Comparison of ENCODE assay signal across 18 cellular contexts in the genomic region with DNA sequence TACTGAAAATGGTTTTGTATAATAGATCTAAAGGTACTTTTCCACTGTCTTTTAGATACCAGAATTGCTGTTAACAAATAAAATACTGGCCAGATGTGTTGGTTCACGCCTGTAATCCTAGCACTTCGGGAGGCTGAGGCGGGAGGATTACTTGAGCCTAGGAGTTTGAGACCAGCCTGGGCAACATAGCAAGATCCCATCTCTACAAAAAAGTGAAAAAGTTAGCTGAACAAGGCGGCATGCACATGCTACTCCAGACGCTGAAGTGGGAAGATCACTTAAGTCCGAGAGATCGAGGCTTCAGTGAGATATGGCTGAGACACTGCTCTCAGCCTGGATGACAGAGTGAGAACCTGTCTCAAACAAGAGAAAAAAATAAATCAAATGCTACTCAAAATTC. TPM values are rescaled to one million over a fixed set of nuclear protein-coding genes. Genes with fewer than 3 reads are reported as not detected.
DNase-seq lines count a peak whose midpoint lies in the region; ATAC-seq and TF ChIP-seq lines count a peak whose summit lies in the region.
"Had no signal": no experiment of that assay in that cellular context is flagged by ENCODE, and none has a peak within 500 bp of the region (broad histone marks: within the 10 kb centered on the region; RNA-seq: fewer than 3 reads in every experiment).

No MANE protein-coding gene starts in this region.

- POLR2A ChIA-PET in CD8-positive, alpha-beta T cell (lab: Charles Lee): no interaction called here

- no peak for TF ChIP-seq EP300 in suprapubic skin (IDR thresholded peaks at IDR 0.05)

- peak overlapping the region in 1 of 2 donors; percentile 28 for H3K4me3 Mint-ChIP-seq in CD14-positive monocyte
- no peak overlapping the region for H3K4me3 Mint-ChIP-seq in CD8-positive, alpha-beta T cell

- intact Hi-C loops in CD14-positive monocyte (cut with micrococcal nuclease) (loop anchor here (5.0 to 10.0 kb wide), 3 partner anchors 60 to 538 kb away; a partner anchor contains a TSS), lower lobe of right lung (cut with DNase I) (no loop called here)
- intact Hi-C loops in CD8-positive, alpha-beta T cell (cut with DNase I, micrococcal nuclease): no loop called here

- peaks cover 26 to 29% of the 10 kb centered on the region in 2 donors for H3K36me3 Mint-ChIP-seq in CD14-positive monocyte
- H3K36me3 Mint-ChIP-seq in CD8-positive, alpha-beta T cell: no peaks in the 10 kb centered on the region

- H3K4me1 Mint-ChIP-seq in CD14-positive monocyte: peaks cover 71% of the 10 kb centered on the region
- H3K4me1 Mint-ChIP-seq in CD8-positive, alpha-beta T cell (ENCODE audit: low read depth): no peaks in the 10 kb centered on the region

- H3K9me3 ChIP-seq in lower lobe of right lung (no peaks in the 10 kb centered on the region), suprapubic skin (no peaks in the 10 kb centered on the region)
- H3K9me3 ChIP-seq in CD8-positive, alpha-beta T cell (ENCODE audit: low read length): no peaks in the 10 kb centered on the region
- H3K9me3 ChIP-seq: SJSA1 had no signal

- TF ChIP-seq CTCF in CD14-positive monocyte (IDR thresholded peaks at IDR 0.05): no peak
- TF ChIP-seq CTCF in coronary artery (IDR thresholded peaks at IDR 0.05): no peak
- TF ChIP-seq CTCF in lower lobe of right lung (IDR thresholded peaks at IDR 0.05): no peak
- TF ChIP-seq CTCF in suprapubic skin (IDR thresholded peaks at IDR 0.05): no peak
- no peak for TF ChIP-seq CTCF in CD8-positive, alpha-beta T cell (IDR thresholded peaks at IDR 0.05)

- H3K27me3 Mint-ChIP-seq in CD14-positive monocyte (ENCODE audit: low read depth in 3 of 3): peaks cover 0 to 2% (median 1%) of the 10 kb centered on the region in 3 donors
- H3K27me3 Mint-ChIP-seq in CD8-positive, alpha-beta T cell (ENCODE audit: low read depth): no peaks in the 10 kb centered on the region

- peak overlapping the region; percentile 31 to 95 (median 84) for H3K27ac Mint-ChIP-seq in CD14-positive monocyte
- no peak overlapping the region for H3K27ac Mint-ChIP-seq in CD8-positive, alpha-beta T cell

- H3K36me3 ChIP-seq in lower lobe of right lung (peaks cover 9% of the 10 kb centered on the region), suprapubic skin (no peaks in the 10 kb centered on the region)
- no peaks in the 10 kb centered on the region for H3K36me3 ChIP-seq in CD8-positive, alpha-beta T cell (ENCODE audit: insufficient read depth, low read length)

- 96% methylated on average over 7 of the region's 7 CpGs for WGBS in suprapubic skin

- H3K27me3 ChIP-seq in lower lobe of right lung (ENCODE audit: low read depth) (no peaks in the 10 kb centered on the region), suprapubic skin (no peaks in the 10 kb centered on the region)
- H3K27me3 ChIP-seq in CD8-positive, alpha-beta T cell (ENCODE audit: insufficient read depth, low read length): no peaks in the 10 kb centered on the region
- H3K27me3 ChIP-seq: SJSA1 had no signal

- no peak for ATAC-seq in lower lobe of right lung
- no peak for ATAC-seq in CD8-positive, alpha-beta T cell
- ATAC-seq: HCT116 had no signal

- H3K4me3 ChIP-seq in coronary artery (peak overlapping the region; percentile 7), lower lobe of right lung (peak overlapping the region; percentile 58), suprapubic skin (no peak overlapping the region)
- no peak overlapping the region for H3K4me3 ChIP-seq in CD8-positive, alpha-beta T cell (ENCODE audit: low read depth, low read length)
- H3K4me3 ChIP-seq: SJSA1 had no signal

- DNase-seq in CD14-positive monocyte (ENCODE audit: low spot score) (no peak), coronary artery (ENCODE audit: low spot score) (no peak), lower lobe of right lung (no peak), suprapubic skin (ENCODE audit: low spot score in 2 of 2) (no peak), NCI-H2107 treated with DMSO at 0.1 percent for 48 hours (lab: John Stamatoyannopoulos, UW; ENCODE audit: unreplicated experiment) (no peak), NCI-H187 (lab: John Stamatoyannopoulos, UW) (no peak), AG08395 (ENCODE audit: low spot score) (no peak)
- no peak for DNase-seq in CD8-positive, alpha-beta T cell
- DNase-seq: C1 segment of cervical spinal cord, GF-D8, NCI-H1436 treated with DMSO at 0.1 percent for 48 hours, NCI-H2081 treated with DMSO at 0.1 percent for 48 hours, NCI-H2227 treated with DMSO at 0.1 percent for 48 hours, NCI-H526, RPMI8226 had no signal

- peak overlapping the region; percentile 3 to 33 for H3K27ac ChIP-seq in coronary artery
- H3K27ac ChIP-seq in lower lobe of right lung: peak overlapping the region; percentile 87
- peak overlapping the region; percentile 8 for H3K27ac ChIP-seq in suprapubic skin
- H3K27ac ChIP-seq in CD8-positive, alpha-beta T cell (ENCODE audit: low read depth, low read length): no peak overlapping the region
- H3K27ac ChIP-seq: SJSA1 had no signal

- TF ChIP-seq POLR2A in suprapubic skin (IDR thresholded peaks at IDR 0.05): no peak

- H3K4me1 ChIP-seq in lower lobe of right lung: peaks cover 46% of the 10 kb centered on the region
- peaks cover 40% of the 10 kb centered on the region for H3K4me1 ChIP-seq in suprapubic skin
- no peaks in the 10 kb centered on the region for H3K4me1 ChIP-seq in CD8-positive, alpha-beta T cell (ENCODE audit: insufficient read depth, low read length)

- CTCF ChIA-PET in CD8-positive, alpha-beta T cell (lab: Charles Lee): no interaction called here

- H3K9me3 Mint-ChIP-seq in CD14-positive monocyte: peaks cover 0 to 3% (median 0%) of the 10 kb centered on the region in 7 donors
- H3K9me3 Mint-ChIP-seq in CD8-positive, alpha-beta T cell: no peaks in the 10 kb centered on the region

RNA-seq across cellular contexts. Expression of a gene that starts 2.8 kb away (rescaled TPM):
- polyA plus RNA-seq in CD14-positive monocyte: 100 to 1,000 TPM; 109 to 118 TPM
- total RNA-seq in lower lobe of right lung (99.3 TPM), suprapubic skin (10 to 100 TPM; 16.7 to 28.5 (median 19.9) TPM)
- not detected for total RNA-seq in CD8-positive, alpha-beta T cell
- total RNA-seq: OCI-LY7 had no signal

Comparison
In these comparisons a context has a peak if more than half of its experiments do, and no peak if none do; other contexts are left out.
1. H3K4me3 ChIP-seq: peak in coronary artery (single experiment) and lower lobe of right lung (single experiment); none in suprapubic skin (single experiment) and CD8-positive, alpha-beta T cell (single experiment).
2. RNA of a gene that starts 2.8 kb away (total RNA-seq): 99.3 TPM in lower lobe of right lung (single experiment) and 16.7 to 28.5 TPM in suprapubic skin; not detected in CD8-positive, alpha-beta T cell; every median in the first group is over 10 times any median in the second.
3. intact Hi-C loops: an anchor here in CD14-positive monocyte (5.0 to 10.0 kb wide); none called in lower lobe of right lung and CD8-positive, alpha-beta T cell.